17 cellular contexts compared by ENCODE assay signal in genomic region chr4:173014836-173015235, GRCh38.
"Had no signal": no experiment of that assay in that cellular context is flagged by ENCODE, and none has a peak within 500 bp of the region (broad histone marks: within the 10 kb centered on the region; RNA-seq: fewer than 3 reads in every experiment).

No MANE protein-coding gene starts in this region.

- H3K36me3 ChIP-seq: lower lobe of right lung, tibial artery had no signal

- H3K4me3 ChIP-seq: dorsolateral prefrontal cortex, lower lobe of right lung, tibial artery had no signal

- H3K27me3 ChIP-seq: dorsolateral prefrontal cortex, tibial artery had no signal

- H3K9me3 ChIP-seq: lower lobe of right lung, tibial artery had no signal

- H3K4me1 ChIP-seq: lower lobe of right lung had no signal

- H3K27ac ChIP-seq: foreskin keratinocyte, lower lobe of right lung, tibial artery had no signal

- ATAC-seq: activated CD8-positive, alpha-beta T cell treated with anti-CD3 and anti-CD28 coated beads for 36 hours; lower lobe of right lung; natural killer cell treated with Interleukin-12 subunit alpha and Interleukin-12 subunit beta and Interleukin-15 and Interleukin-18, amount 100 ng/mL, for 72 hours had no signal

- FAIRE-seq: colon had no signal

- DNase-seq: activated CD4-positive, alpha-beta T cell treated with anti-CD3 and anti-CD28 coated beads for 48 hours; activated CD4-positive, CD25-positive, alpha-beta regulatory T cell; activated CD8-positive, alpha-beta T cell treated with anti-CD3 and anti-CD28 coated beads for 36 hours; activated naive CD4-positive, alpha-beta T cell treated with Interleukin-2 at 50 U/mL for 16 hours; activated naive CD8-positive, alpha-beta T cell treated with anti-CD3 and anti-CD28 coated beads, Interleukin-2, amount 10 ng/mL, durations not matched to agents 7 days and 5 days; activated T-cell treated with anti-CD3 and anti-CD28 coated beads, Interleukin-2, amount 50 U/mL, for 1 hour; central memory CD4-positive, alpha-beta T cell; foreskin keratinocyte; hippocampal formation; lower lobe of right lung; stimulated activated CD4-positive, alpha-beta T cell treated with anti-CD3 and anti-CD28 coated beads, Interleukin-12 subunit alpha, Interleukin-12 subunit beta, amount 100 ng/mL, for 4 hours; stimulated activated CD4-positive, alpha-beta T cell treated with anti-CD3 and anti-CD28 coated beads, Interleukin-2, amount 100 ng/mL, for 24 hours; stimulated activated naive CD4-positive, alpha-beta T cell treated with Interleukin-2 at 50 U/mL for 16 hours; tibial artery had no signal
